Comparison of ENCODE assay signal across 8 cellular contexts in the genomic region with DNA sequence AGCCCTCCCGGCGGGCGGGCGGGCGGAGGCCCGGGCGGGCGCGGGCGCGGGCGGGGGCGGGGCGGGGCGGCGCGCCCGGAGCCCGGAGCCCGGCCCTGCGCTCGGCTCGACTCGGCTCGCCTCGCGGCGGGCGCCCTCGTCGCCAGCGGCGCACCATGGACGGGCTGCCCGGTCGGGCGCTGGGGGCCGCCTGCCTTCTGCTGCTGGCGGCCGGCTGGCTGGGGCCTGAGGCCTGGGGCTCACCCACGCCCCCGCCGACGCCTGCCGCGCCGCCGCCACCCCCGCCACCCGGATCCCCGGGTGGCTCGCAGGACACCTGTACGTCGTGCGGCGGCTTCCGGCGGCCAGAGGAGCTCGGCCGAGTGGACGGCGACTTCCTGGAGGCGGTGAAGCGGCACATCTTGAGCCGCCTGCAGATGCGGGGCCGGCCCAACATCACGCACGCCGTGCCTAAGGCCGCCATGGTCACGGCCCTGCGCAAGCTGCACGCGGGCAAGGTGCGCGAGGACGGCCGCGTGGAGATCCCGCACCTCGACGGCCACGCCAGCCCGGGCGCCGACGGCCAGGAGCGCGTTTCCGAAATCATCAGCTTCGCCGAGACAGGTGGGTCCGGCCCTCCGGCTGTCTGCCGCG. TPM values are rescaled to one million over a fixed set of nuclear protein-coding genes. Genes with fewer than 3 reads are reported as not detected.
A peak's percentile ranks its signal among the peaks of the same experiment; 100 is the strongest.
DNase-seq lines count a peak whose midpoint lies in the region; ATAC-seq, FAIRE-seq and TF ChIP-seq lines count a peak whose summit lies in the region.

A gene (plus strand): TSS at position 103 of the 633 bp plus-strand sequence. CDS start 53 bp downstream, at position 156.

- peaks cover 69% of the 10 kb centered on the region for H3K27me3 ChIP-seq in astrocyte (ENCODE audit: insufficient read depth, low read length)
- peaks cover 49 to 99% of the 10 kb centered on the region in 2 donors for H3K27me3 ChIP-seq in left lung
- H3K27me3 ChIP-seq in testis, result no peaks in the 10 kb centered on the region
- peaks cover 51% of the 10 kb centered on the region for H3K27me3 ChIP-seq in BE2C

- FAIRE-seq in astrocyte (lab: Jason Lieb, UNC), result no peak

- H3K4me1 ChIP-seq in astrocyte (ENCODE audit: insufficient read depth, low read length), result peaks cover 7% of the 10 kb centered on the region
- peaks cover 19 to 63% of the 10 kb centered on the region in 2 donors for H3K4me1 ChIP-seq in left lung
- H3K4me1 ChIP-seq in testis, result peaks cover 13% of the 10 kb centered on the region
- no peaks in the 10 kb centered on the region for H3K4me1 ChIP-seq in BE2C

- TF ChIP-seq POLR2A in testis (IDR thresholded peaks at IDR 0.05), result no peak

- peaks cover 2% of the 10 kb centered on the region for H3K36me3 Mint-ChIP-seq in astrocyte (ENCODE audit: low read depth, unreplicated experiment)

- peaks cover 16% of the 10 kb centered on the region for H4K20me1 ChIP-seq in astrocyte (ENCODE audit: insufficient read depth, low read length)

- no peaks in the 10 kb centered on the region for H3K79me2 ChIP-seq in astrocyte (ENCODE audit: insufficient read depth, low read length)

- DNase-seq in stimulated activated CD4-positive, alpha-beta T cell treated with anti-CD3 and anti-CD28 coated beads, Interleukin-4, amount 100 ng/mL, for 1 hour, result peak; percentile 7
- DNase-seq in stimulated activated CD4-positive, alpha-beta T cell treated with anti-CD3 and anti-CD28 coated beads, Interleukin-4, amount 100 ng/mL, for 24 hours, result no peak
- DNase-seq in astrocyte (ENCODE audit: low read depth), result no peak
- peak in 1 of 2 donors; percentile 84 for DNase-seq in left lung
- DNase-seq in testis, result peak; percentile 18
- DNase-seq in KG1 (lab: John Stamatoyannopoulos, UW), result no peak
- DNase-seq in GM10266 (ENCODE audit: extremely low spot score), result no peak
- DNase-seq in BE2C, result no peak

- H3K4me3 Mint-ChIP-seq in astrocyte (ENCODE audit: unreplicated experiment), result peak within 1 kb of the TSS; percentile 91

- H3K9me3 Mint-ChIP-seq in astrocyte (ENCODE audit: unreplicated experiment), result no peaks in the 10 kb centered on the region

- H3K9ac ChIP-seq in astrocyte (ENCODE audit: low read length), result no peak within 1 kb of the TSS

- peak; percentile 6 for ATAC-seq in left lung

- H3K4me3 ChIP-seq in astrocyte (ENCODE audit: insufficient read depth, low read depth, low read length) (peak within 1 kb of the TSS; percentile 17), left lung (peak within 1 kb of the TSS; percentile 24 to 47), testis (peak within 1 kb of the TSS; percentile 55 to 67), BE2C (ENCODE audit: low read depth, low read length) (no peak within 1 kb of the TSS)

- TF ChIP-seq CTCF in astrocyte (IDR thresholded peaks at IDR 0.05; ENCODE audit: insufficient read depth, low read depth, low read length) (no peak), left lung (IDR thresholded peaks at IDR 0.05) (no peak), testis (IDR thresholded peaks at IDR 0.05) (no peak), GM10266 (IDR thresholded peaks at IDR 0.05; ENCODE audit: control insufficient read depth, insufficient read depth, low read depth, missing control alignments) (no peak), BE2C (IDR thresholded peaks at IDR 0.05; ENCODE audit: low read depth, low read length) (no peak)

- H3K9me3 ChIP-seq in astrocyte (ENCODE audit: insufficient read depth, low read depth, low read length), result no peaks in the 10 kb centered on the region
- no peaks in the 10 kb centered on the region for H3K9me3 ChIP-seq in left lung
- no peaks in the 10 kb centered on the region for H3K9me3 ChIP-seq in testis
- H3K9me3 ChIP-seq in BE2C, result no peaks in the 10 kb centered on the region

- peaks cover 7% of the 10 kb centered on the region for H3K4me1 Mint-ChIP-seq in astrocyte (ENCODE audit: low read depth, unreplicated experiment)

- no peaks in the 10 kb centered on the region for H3K36me3 ChIP-seq in astrocyte (ENCODE audit: insufficient read depth, low read length)
- H3K36me3 ChIP-seq in left lung, result no peaks in the 10 kb centered on the region
- H3K36me3 ChIP-seq in testis (ENCODE audit: low read depth, missing control alignments), result no peaks in the 10 kb centered on the region
- no peaks in the 10 kb centered on the region for H3K36me3 ChIP-seq in BE2C

- H3K4me2 ChIP-seq in astrocyte (ENCODE audit: low read length), result peak within 1 kb of the TSS; percentile 82

- WGBS in testis, 2 donors, result 3% methylated on average over 42 of the region's 97 CpGs; no CpG with 5 or more reads in 1 of the 2 donors

- peak within 1 kb of the TSS; percentile 50 for H3K27ac Mint-ChIP-seq in astrocyte (ENCODE audit: unreplicated experiment)

- peaks cover 55% of the 10 kb centered on the region for H3K27me3 Mint-ChIP-seq in astrocyte (ENCODE audit: low read depth, unreplicated experiment)

- intact Hi-C loops in left lung (cut with DNase I) (no loop called here), testis (cut with DNase I; ENCODE audit: low total_unique reads) (loop anchor here (5.0 kb wide), 1 partner anchor 336 kb away; no protein-coding TSS in a partner anchor)

- H3K27ac ChIP-seq in astrocyte (ENCODE audit: low read depth, low read length) (no peak within 1 kb of the TSS), left lung (no peak within 1 kb of the TSS), testis (peak within 1 kb of the TSS; percentile 83 to 84)

- peak within 1 kb of the TSS; percentile 56 for H2AFZ ChIP-seq in astrocyte (ENCODE audit: low read depth, low read length)

RNA-seq across cellular contexts. Expression of the gene that starts here (rescaled TPM):
- total RNA-seq in astrocyte (7.1 and 19.8 TPM in 2 replicates), left lung (1 to 10 TPM in 1 of 2 donors, under 1 TPM in 1; 0.67 to 2.0 TPM), testis (100 to 1,000 TPM in 1 of 2 donors, 10 to 100 TPM in 1; 55.4 to 123 TPM)
- polyA plus RNA-seq in testis (ENCODE audit: insufficient read depth, low read depth, low replicate concordance), result 46.1 TPM
- not detected for polyA plus RNA-seq in BE2C (2012; ENCODE audit: insufficient read depth, insufficient read length, low read depth)

Comparison
In these comparisons a context has a peak if more than half of its experiments do, and no peak if none do; other contexts are left out.
1. DNase-seq: peak in stimulated activated CD4-positive, alpha-beta T cell treated with anti-CD3 and anti-CD28 coated beads, Interleukin-4, amount 100 ng/mL, for 1 hour (single experiment) and testis (single experiment); none in stimulated activated CD4-positive, alpha-beta T cell treated with anti-CD3 and anti-CD28 coated beads, Interleukin-4, amount 100 ng/mL, for 24 hours (single experiment), astrocyte (single experiment), KG1 (single experiment), GM10266 (single experiment) and BE2C (single experiment).
2. H3K27ac ChIP-seq: peak in testis (2 of 2); none in astrocyte (single experiment) and left lung (0 of 2).